ENCODE assay signal across 12 cellular contexts in genomic region chr2:236562434-236562833, GRCh38. TPM values are rescaled to one million over a fixed set of nuclear protein-coding genes. Genes with fewer than 3 reads are reported as not detected.
A peak's percentile ranks its signal among the peaks of the same experiment; 100 is the strongest.
DNase-seq lines count a peak whose midpoint lies in the region; ATAC-seq, FAIRE-seq and TF ChIP-seq lines count a peak whose summit lies in the region.
"Had no signal": no experiment of that assay in that cellular context is flagged by ENCODE, and none has a peak within 500 bp of the region (broad histone marks: within the 10 kb centered on the region; RNA-seq: fewer than 3 reads in every experiment).

No MANE protein-coding gene starts in this region.

- peaks cover 18% of the 10 kb centered on the region for H3K27me3 Mint-ChIP-seq in astrocyte (ENCODE audit: low read depth, unreplicated experiment)

- TF ChIP-seq CTCF in cardiac muscle cell (IDR thresholded peaks at IDR 0.05; ENCODE audit: low read depth, low read length) (peak; percentile 53), astrocyte (IDR thresholded peaks at IDR 0.05; ENCODE audit: insufficient read depth, low read depth, low read length) (peak; percentile 60), upper lobe of right lung (IDR thresholded peaks at IDR 0.05) (peak; percentile 65), GM13976 (IDR thresholded peaks at IDR 0.05; ENCODE audit: borderline replicate concordance, control extremely low read depth, extremely low read depth, insufficient read depth, missing control alignments) (no peak)

- H3K4me1 Mint-ChIP-seq in astrocyte (ENCODE audit: low read depth, unreplicated experiment): no peaks in the 10 kb centered on the region

- H3K36me3 Mint-ChIP-seq in astrocyte (ENCODE audit: low read depth, unreplicated experiment): no peaks in the 10 kb centered on the region

- no peaks in the 10 kb centered on the region for H3K9me3 Mint-ChIP-seq in astrocyte (ENCODE audit: unreplicated experiment)

- no peak overlapping the region for H3K4me2 ChIP-seq in astrocyte (ENCODE audit: low read length)

- no peak for FAIRE-seq in astrocyte (lab: Jason Lieb, UNC)

- peaks cover 18% of the 10 kb centered on the region for H3K4me1 ChIP-seq in cardiac muscle cell (ENCODE audit: low read depth)
- no peaks in the 10 kb centered on the region for H3K4me1 ChIP-seq in astrocyte (ENCODE audit: insufficient read depth, low read length)
- no peaks in the 10 kb centered on the region for H3K4me1 ChIP-seq in upper lobe of right lung

- in situ Hi-C loops in GM13976 (cut with MboI; ENCODE audit: low sequenced_read_pairs, unreplicated experiment): loop anchor here (10.0 kb wide), 1 partner anchor 48 kb away; no protein-coding TSS in a partner anchor

- H3K36me3 ChIP-seq in cardiac muscle cell (no peaks in the 10 kb centered on the region), astrocyte (ENCODE audit: insufficient read depth, low read length) (no peaks in the 10 kb centered on the region), upper lobe of right lung (no peaks in the 10 kb centered on the region)

- peaks cover 30% of the 10 kb centered on the region for H3K27me3 ChIP-seq in cardiac muscle cell
- H3K27me3 ChIP-seq in astrocyte (ENCODE audit: insufficient read depth, low read length): peaks cover 19% of the 10 kb centered on the region
- no peaks in the 10 kb centered on the region for H3K27me3 ChIP-seq in upper lobe of right lung

- no peak overlapping the region for H3K4me3 ChIP-seq in cardiac muscle cell
- no peak overlapping the region for H3K4me3 ChIP-seq in astrocyte (ENCODE audit: insufficient read depth, low read depth, low read length)
- H3K4me3 ChIP-seq in upper lobe of right lung: no peak overlapping the region

- no peak overlapping the region for H3K4me3 Mint-ChIP-seq in astrocyte (ENCODE audit: unreplicated experiment)
- H3K4me3 Mint-ChIP-seq: CD14-positive monocyte; naive thymus-derived CD4-positive, alpha-beta T cell had no signal

- DNase-seq in cardiac muscle cell (ENCODE audit: low read depth in 1 of 2, low spot score in 1 of 2) (peak in 1 of 2 donors; percentile 20), left cardiac atrium (no peak), astrocyte (ENCODE audit: low read depth) (no peak), left kidney (ENCODE audit: low read depth, low spot score) (peak; percentile 56), upper lobe of right lung (no peak), pons (ENCODE audit: low spot score) (no peak), NCI-H187 treated with DMSO at 0.1 percent for 48 hours (lab: John Stamatoyannopoulos, UW) (no peak), GM13976 (ENCODE audit: low spot score) (no peak)
- DNase-seq: activated CD4-positive, alpha-beta T cell treated with anti-CD3 and anti-CD28 coated beads, Interleukin-2, amount 50 U/mL, for 1 hour; naive thymus-derived CD4-positive, alpha-beta T cell; NCI-H345 had no signal

- no peaks in the 10 kb centered on the region for H3K79me2 ChIP-seq in astrocyte (ENCODE audit: insufficient read depth, low read length)

- no peak for ATAC-seq in left cardiac atrium
- peak; percentile 61 for ATAC-seq in upper lobe of right lung
- ATAC-seq: naive thymus-derived CD4-positive, alpha-beta T cell had no signal

- intact Hi-C loops in left cardiac atrium (cut with DNase I) (loop anchor here in 1 of 2 donors (5.0 to 10.0 kb wide), 2 partner anchors 50 to 172 kb away; no protein-coding TSS in a partner anchor), upper lobe of right lung (cut with DNase I) (no loop called here)

- no peak overlapping the region for H3K27ac Mint-ChIP-seq in astrocyte (ENCODE audit: unreplicated experiment)
- H3K27ac Mint-ChIP-seq: CD14-positive monocyte had no signal

- H3K9ac ChIP-seq in astrocyte (ENCODE audit: low read length): no peak overlapping the region

- H3K27ac ChIP-seq in cardiac muscle cell (no peak overlapping the region), astrocyte (ENCODE audit: low read depth, low read length) (no peak overlapping the region), upper lobe of right lung (no peak overlapping the region)

- H2AFZ ChIP-seq in astrocyte (ENCODE audit: low read depth, low read length): no peak overlapping the region

- H3K9me3 ChIP-seq in cardiac muscle cell (ENCODE audit: low read depth) (no peaks in the 10 kb centered on the region), astrocyte (ENCODE audit: insufficient read depth, low read depth, low read length) (no peaks in the 10 kb centered on the region), upper lobe of right lung (no peaks in the 10 kb centered on the region)

- H4K20me1 ChIP-seq in astrocyte (ENCODE audit: insufficient read depth, low read length): no peaks in the 10 kb centered on the region

RNA-seq across cellular contexts. Expression of gene ACKR3, which starts 7.2 kb away (rescaled TPM):
- total RNA-seq in cardiac muscle cell (2.1 and 2.5 TPM in 2 replicates), left cardiac atrium (10 to 100 TPM; 27.4 to 46.4 TPM), astrocyte (72.7 and 88.3 TPM in 2 replicates), upper lobe of right lung (9.1 TPM)
- 4.3 and 5.7 TPM in 2 replicates for polyA plus RNA-seq in cardiac muscle cell
